In the genomic region with DNA sequence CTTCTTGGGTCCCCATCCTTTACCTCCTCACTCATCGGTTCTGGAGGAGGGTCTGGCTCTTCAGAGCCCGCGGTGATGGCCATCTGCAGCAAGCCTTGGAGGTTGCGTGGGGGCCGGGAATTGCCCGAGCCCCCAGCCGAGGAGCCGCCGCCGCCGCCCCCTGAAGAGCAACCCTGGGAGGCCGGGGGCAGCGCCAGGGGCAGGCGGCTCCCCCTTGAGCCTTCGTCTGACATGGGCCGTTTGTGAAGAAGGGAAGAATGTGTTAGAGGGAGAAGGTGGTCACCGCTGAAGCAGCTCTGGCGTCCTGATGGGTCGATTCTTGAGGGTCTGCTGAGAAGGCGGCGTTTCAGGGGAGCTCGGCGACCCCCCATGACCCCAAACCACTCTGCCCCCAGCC, we compare ENCODE assay signal across 8 cellular contexts. TPM values are rescaled to one million over a fixed set of nuclear protein-coding genes. Genes with fewer than 3 reads are reported as not detected.
DNase-seq lines count a peak whose midpoint lies in the region; ATAC-seq, FAIRE-seq and TF ChIP-seq lines count a peak whose summit lies in the region.

No MANE protein-coding gene starts in this region.

- no peak for DNase-seq in AG04449 (ENCODE audit: low read depth, low spot score)
- no peak for DNase-seq in colonic mucosa
- DNase-seq in naive B cell, result no peak
- no peak for DNase-seq in putamen (ENCODE audit: low spot score)
- DNase-seq in mucosa of gallbladder (ENCODE audit: low spot score), result no peak
- DNase-seq in GM19240 (ENCODE audit: insufficient read length, low spot score), result no peak
- DNase-seq in frontal cortex (ENCODE audit: low spot score in 2 of 2), result no peak

- FAIRE-seq in frontal cortex (lab: Jason Lieb, UNC), result no peak

- no peak for TF ChIP-seq CTCF in AG04449 (IDR thresholded peaks at IDR 0.05; ENCODE audit: insufficient read depth, low read length, missing control alignments)
- no peak for TF ChIP-seq CTCF in colonic mucosa (IDR thresholded peaks at IDR 0.05)

- H3K27me3 ChIP-seq in colonic mucosa, result peaks cover 3% of the 10 kb centered on the region

- CTCF ChIA-PET in AG04449 (lab: Yijun Ruan, JAX), result interaction anchor here (1.1 to 2.0 kb wide), 4 partner anchors 10 to 24 kb away, joined by 3 to 10 read pairs (median 6); no protein-coding TSS in a partner anchor

- peaks cover 33% of the 10 kb centered on the region; the same call in 1 of the 2 replicates for H3K36me3 ChIP-seq in KOPT-K1 (ENCODE audit: insufficient read depth, low read length)
- H3K36me3 ChIP-seq in colonic mucosa, result no peaks in the 10 kb centered on the region

- peak overlapping the region; percentile 93 for H3K4me3 ChIP-seq in AG04449 (ENCODE audit: low read depth, low read length)
- peak overlapping the region; percentile 73 for H3K4me3 ChIP-seq in colonic mucosa

- POLR2A ChIA-PET in AG04449 (lab: Yijun Ruan, JAX), result interaction anchor here (1.1 to 1.9 kb wide), 4 partner anchors 9 to 128 kb away, joined by 4 to 12 read pairs (median 6); partner anchors contain the start of genes PPP6R1 and UBE2S

- peak overlapping the region; percentile 98 to 100 (median 100) for H3K27ac Mint-ChIP-seq in naive B cell

- intact Hi-C loops in colonic mucosa (cut with DNase I), result no loop called here

- H3K4me3 Mint-ChIP-seq in naive B cell, result peak overlapping the region; percentile 89 to 100 (median 98)

- peak overlapping the region; percentile 59 to 76 for H3K9ac ChIP-seq in colonic mucosa (ENCODE audit: low read depth in 2 of 2, low read length in 2 of 2)

- H3K9me3 Mint-ChIP-seq in naive B cell, result no peaks in the 10 kb centered on the region

- H3K27ac ChIP-seq in KOPT-K1 (ENCODE audit: low read depth, low read length, poor library complexity, severe bottlenecking), result peak overlapping the region; percentile 57
- H3K27ac ChIP-seq in colonic mucosa, result no peak overlapping the region

- H3K4me1 ChIP-seq in colonic mucosa, result peaks cover 4% of the 10 kb centered on the region

- peaks cover 5 to 10% (median 7%) of the 10 kb centered on the region in 3 donors for H3K27me3 Mint-ChIP-seq in naive B cell

- H3K36me3 Mint-ChIP-seq in naive B cell, result no peaks in the 10 kb centered on the region

- H3K9me3 ChIP-seq in KOPT-K1 (ENCODE audit: insufficient read depth, low read length, poor library complexity, severe bottlenecking), result no peaks in the 10 kb centered on the region
- H3K9me3 ChIP-seq in colonic mucosa, result no peaks in the 10 kb centered on the region

- peaks cover 50 to 78% (median 65%) of the 10 kb centered on the region in 3 donors for H3K4me1 Mint-ChIP-seq in naive B cell

- no peak for ATAC-seq in naive B cell (ENCODE audit: low read depth in 2 of 2)

RNA-seq across cellular contexts. Expression of gene HSPBP1, which starts 0.5 kb away (rescaled TPM):
- total RNA-seq in colonic mucosa, result 10 to 100 TPM; 29.0 to 82.3 TPM
- 10 to 100 TPM; 22.6 to 40.0 (median 32.6) TPM for polyA plus RNA-seq in naive B cell (ENCODE audit: low read depth in 6 of 6)
- total RNA-seq in mucosa of gallbladder, result 28.8 TPM
- total RNA-seq in frontal cortex, result 28.9 TPM

RNA-seq across cellular contexts. Expression of gene BRSK1, which starts 4.4 kb away (rescaled TPM):
- total RNA-seq in colonic mucosa (1 to 10 TPM in 1 of 2 donors, under 1 TPM in 1; 0.59 to 2.3 TPM), mucosa of gallbladder (5.2 TPM), frontal cortex (81.1 TPM)
- not detected for polyA plus RNA-seq in naive B cell (ENCODE audit: low read depth in 6 of 6)

RNA-seq across cellular contexts. Expression of gene PPP6R1, which starts 20.6 kb away (rescaled TPM):
- total RNA-seq in colonic mucosa (10 to 100 TPM; 65.1 to 97.2 TPM), mucosa of gallbladder (108 TPM), frontal cortex (11.0 TPM)
- polyA plus RNA-seq in naive B cell (ENCODE audit: low read depth in 6 of 6), result 10 to 100 TPM; 21.4 to 81.1 (median 41.1) TPM

RNA-seq across cellular contexts. Expression of gene TMEM150B, which starts 45.8 kb away (rescaled TPM):
- total RNA-seq in colonic mucosa (10 to 100 TPM in 1 of 2 donors, 1 to 10 TPM in 1; 9.7 to 47.2 TPM), mucosa of gallbladder (10.1 TPM), frontal cortex (not detected)
- polyA plus RNA-seq in naive B cell (ENCODE audit: low read depth in 6 of 6), result not detected

RNA-seq across cellular contexts. Expression of gene TMEM86B, which starts 50.8 kb away (rescaled TPM):
- 1 to 10 TPM; 2.1 to 5.3 TPM for total RNA-seq in colonic mucosa
- 1 to 10 TPM in 2 of 6 donors, under 1 TPM in 2, not detected in 2; 0.25 to 1.5 (median 0.76) TPM for polyA plus RNA-seq in naive B cell (ENCODE audit: low read depth in 6 of 6)
- 193 TPM for total RNA-seq in mucosa of gallbladder
- total RNA-seq in frontal cortex, result 0.82 TPM

Comparison
In these comparisons a context has a peak if more than half of its experiments do, and no peak if none do; other contexts are left out.
1. RNA of gene BRSK1, which starts 4.4 kb away (total RNA-seq): 81.1 TPM in frontal cortex (single experiment); 5.2 TPM in mucosa of gallbladder (single experiment) and 0.59 to 2.3 TPM in colonic mucosa; every median in the first group is over 10 times any median in the second.